12 cellular contexts compared by ENCODE assay signal in the genomic region with DNA sequence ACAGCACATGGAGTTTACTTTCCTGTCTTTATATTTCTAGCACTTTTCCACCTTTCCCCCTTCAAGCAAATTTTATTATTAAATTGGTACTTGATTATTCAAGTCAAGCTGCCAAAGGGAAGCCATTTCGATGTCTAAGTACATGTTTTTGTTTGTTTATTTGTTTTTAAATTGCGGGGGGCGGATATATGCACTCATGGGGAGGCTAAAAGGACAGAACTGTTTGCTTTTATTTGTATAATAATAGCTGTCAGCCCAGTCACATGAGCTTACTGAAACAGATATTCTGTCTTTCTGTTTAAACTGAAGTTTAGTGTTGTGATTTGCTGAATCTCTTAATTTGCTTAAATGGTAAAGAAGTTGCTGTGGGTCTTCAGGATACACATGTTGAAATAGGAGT. TPM values are rescaled to one million over a fixed set of nuclear protein-coding genes. Genes with fewer than 3 reads are reported as not detected.
DNase-seq lines count a peak whose midpoint lies in the region; ATAC-seq and TF ChIP-seq lines count a peak whose summit lies in the region.
"Had no signal": no experiment of that assay in that cellular context is flagged by ENCODE, and none has a peak within 500 bp of the region (broad histone marks: within the 10 kb centered on the region; RNA-seq: fewer than 3 reads in every experiment).

No MANE protein-coding gene starts in this region.

- H3K27ac ChIP-seq in H9 (ENCODE audit: insufficient read length, low read depth, low read length) (no peak overlapping the region), PC-3 (ENCODE audit: low read length) (peak overlapping the region; percentile 63; the same call in 1 of the 2 replicates)
- H3K27ac ChIP-seq in naive thymus-derived CD4-positive, alpha-beta T cell (ENCODE audit: low read depth, low read length) = peak overlapping the region; percentile 20

- H3K4me1 ChIP-seq in H9 (ENCODE audit: insufficient read depth, low read length) (no peaks in the 10 kb centered on the region), PC-3 (ENCODE audit: insufficient read depth, low read length) (peaks cover 14% of the 10 kb centered on the region)
- H3K4me1 ChIP-seq in naive thymus-derived CD4-positive, alpha-beta T cell (ENCODE audit: control insufficient read depth in 2 of 2, insufficient read depth in 2 of 2, low read length in 2 of 2) = peaks cover 0 to 8% of the 10 kb centered on the region in 2 donors

- DNase-seq in T-helper 2 cell treated with Interferon-gamma antibody and Interleukin-4, amounts not matched to agents 5 μg/mL and 100 μg/mL, for 36 hours (ENCODE audit: low spot score) = no peak
- DNase-seq in T-helper 2 cell (no peak), H9 (no peak), PC-3 (no peak), SW 1271 (lab: John Stamatoyannopoulos, UW) (no peak)
- DNase-seq in naive thymus-derived CD4-positive, alpha-beta T cell = no peak
- DNase-seq: CD4-positive, alpha-beta T cell; MV-4-11; NCI-H1694 treated with DMSO at 0.1 percent for 48 hours had no signal

- no peak overlapping the region for H2BK15ac ChIP-seq in H9 (ENCODE audit: low read depth, low read length)

- H3K79me1 ChIP-seq in H9 (ENCODE audit: insufficient read depth, low read depth, low read length, poor library complexity, severe bottlenecking) = no peaks in the 10 kb centered on the region

- H2AK5ac ChIP-seq in H9 (ENCODE audit: insufficient read length, low read length) = no peak overlapping the region

- POLR2A ChIA-PET in PC-3 (lab: Charles Lee; ENCODE audit: unreplicated experiment) = no interaction called here
- POLR2A ChIA-PET in naive thymus-derived CD4-positive, alpha-beta T cell (lab: Charles Lee) = no interaction called here

- H4K20me1 ChIP-seq in H9 (ENCODE audit: control insufficient read depth, insufficient read depth, insufficient read length) (no peaks in the 10 kb centered on the region), PC-3 (ENCODE audit: low read length) (no peaks in the 10 kb centered on the region)

- peaks cover 4% of the 10 kb centered on the region for H3F3A ChIP-seq in PC-3 (ENCODE audit: low read length, unreplicated experiment)

- H3K9me3 Mint-ChIP-seq in T-helper 2 cell treated with Interferon-gamma antibody and Interleukin-4, amounts not matched to agents 5 μg/mL and 100 μg/mL, for 36 hours = no peaks in the 10 kb centered on the region
- no peaks in the 10 kb centered on the region for H3K9me3 Mint-ChIP-seq in H9
- H3K9me3 Mint-ChIP-seq in naive thymus-derived CD4-positive, alpha-beta T cell = no peaks in the 10 kb centered on the region
- H3K9me3 Mint-ChIP-seq: CD4-positive, alpha-beta T cell had no signal

- ATAC-seq in PC-3 (no peak), HG03571 (IDR thresholded peaks at IDR 0.05; ENCODE audit: unreplicated experiment) (no peak), HG03159 (IDR thresholded peaks at IDR 0.05; ENCODE audit: unreplicated experiment) (no peak)
- no peak for ATAC-seq in naive thymus-derived CD4-positive, alpha-beta T cell

- intact Hi-C loops in PC-3 (cut with micrococcal nuclease) = no loop called here
- intact Hi-C loops in naive thymus-derived CD4-positive, alpha-beta T cell (cut with micrococcal nuclease) = loop anchor here in 1 of 2 donors (1.0 to 5.0 kb wide), 2 partner anchors 8 to 40 kb away; no protein-coding TSS in a partner anchor

- H2BK20ac ChIP-seq in H9 (ENCODE audit: low read depth, low read length, poor library complexity, severe bottlenecking) = no peak overlapping the region

- no peak overlapping the region for H2BK120ac ChIP-seq in H9 (ENCODE audit: low read depth, low read length, poor library complexity, severe bottlenecking)

- peaks cover 55% of the 10 kb centered on the region for H3K36me3 ChIP-seq in PC-3 (ENCODE audit: low read depth, low read length)
- peaks cover 0 to 44% (median 19%) of the 10 kb centered on the region in 3 experiments for H3K36me3 ChIP-seq in naive thymus-derived CD4-positive, alpha-beta T cell (ENCODE audit: control insufficient read depth in 2 of 3, insufficient read depth in 3 of 3, low read length in 3 of 3)

- H3K4me2 ChIP-seq in H9 (ENCODE audit: insufficient read depth, insufficient read length, low read length) (no peak overlapping the region), PC-3 (ENCODE audit: low read length) (no peak overlapping the region)
- H3K4me2 ChIP-seq: SK-N-SH had no signal

- H3K56ac ChIP-seq in H9 (ENCODE audit: insufficient read length, low read depth, low read length) = no peak overlapping the region

- CTCF ChIA-PET in PC-3 (lab: Charles Lee) = interaction anchor here (0.6 kb wide), 1 partner anchor 97 kb away, joined by 3 read pairs; no protein-coding TSS in a partner anchor
- CTCF ChIA-PET in naive thymus-derived CD4-positive, alpha-beta T cell (lab: Charles Lee) = interaction anchor here (0.6 kb wide), 1 partner anchor 22 kb away, joined by 3 read pairs; no protein-coding TSS in a partner anchor

- no peaks in the 10 kb centered on the region for H3K9me3 ChIP-seq in H9 (ENCODE audit: control insufficient read depth, low read depth, low read length)
- H3K9me3 ChIP-seq in PC-3 (ENCODE audit: low read length) = no peaks in the 10 kb centered on the region
- no peaks in the 10 kb centered on the region for H3K9me3 ChIP-seq in naive thymus-derived CD4-positive, alpha-beta T cell (ENCODE audit: control insufficient read depth in 2 of 3, low read length in 3 of 3)
- H3K9me3 ChIP-seq: SK-N-SH had no signal

- H2BK12ac ChIP-seq in H9 (ENCODE audit: insufficient read length, low read depth, low read length) = no peak overlapping the region

- no peak overlapping the region for H3K14ac ChIP-seq in H9 (ENCODE audit: insufficient read depth, low read length)

- no peaks in the 10 kb centered on the region for H3K79me2 ChIP-seq in H9 (ENCODE audit: insufficient read depth, low read length)
- H3K79me2 ChIP-seq in PC-3 (ENCODE audit: low read length) = 0 out of 2 replicates have a peak, but pooled peaks cover 4% of the 10 kb centered on the region

- no peak overlapping the region for H3K23ac ChIP-seq in H9 (ENCODE audit: insufficient read length, low read depth, low read length)

- H3K27ac Mint-ChIP-seq in T-helper 2 cell treated with Interferon-gamma antibody and Interleukin-4, amounts not matched to agents 5 μg/mL and 100 μg/mL, for 36 hours = peak overlapping the region; percentile 23
- peak overlapping the region in 2 of 3 experiments; percentile 10 to 88; a peak in 3 of 7 replicates for H3K27ac Mint-ChIP-seq in H9
- peak overlapping the region in 6 of 9 donors; percentile 13 to 72 (median 60) for H3K27ac Mint-ChIP-seq in naive thymus-derived CD4-positive, alpha-beta T cell

- WGBS in H9 (ENCODE audit: extremely low coverage, insufficient read length, low lambda C conversion rate) = no CpG with 5 or more reads among the region's 3 CpGs

- H3K4me3 Mint-ChIP-seq in T-helper 2 cell treated with Interferon-gamma antibody and Interleukin-4, amounts not matched to agents 5 μg/mL and 100 μg/mL, for 36 hours = no peak overlapping the region
- no peak overlapping the region for H3K4me3 Mint-ChIP-seq in H9
- H3K4me3 Mint-ChIP-seq in naive thymus-derived CD4-positive, alpha-beta T cell = no peak overlapping the region
- H3K4me3 Mint-ChIP-seq: CD4-positive, alpha-beta T cell had no signal

- H3K18ac ChIP-seq in H9 (ENCODE audit: insufficient read length, low read depth, low read length) = no peak overlapping the region

- no peak overlapping the region for H3T11ph ChIP-seq in H9 (ENCODE audit: low read length)

- H3K27me3 Mint-ChIP-seq in T-helper 2 cell treated with Interferon-gamma antibody and Interleukin-4, amounts not matched to agents 5 μg/mL and 100 μg/mL, for 36 hours (ENCODE audit: low read depth) = no peaks in the 10 kb centered on the region
- H3K27me3 Mint-ChIP-seq in H9 (ENCODE audit: low read depth) = no peaks in the 10 kb centered on the region
- no peaks in the 10 kb centered on the region for H3K27me3 Mint-ChIP-seq in naive thymus-derived CD4-positive, alpha-beta T cell
- H3K27me3 Mint-ChIP-seq: CD4-positive, alpha-beta T cell had no signal

- H4K8ac ChIP-seq in H9 (replicated peaks; ENCODE audit: insufficient read length, low read depth, low read length) = no peak overlapping the region

- H3K36me3 Mint-ChIP-seq in T-helper 2 cell treated with Interferon-gamma antibody and Interleukin-4, amounts not matched to agents 5 μg/mL and 100 μg/mL, for 36 hours (ENCODE audit: low read depth) = peaks cover 61% of the 10 kb centered on the region
- H3K36me3 Mint-ChIP-seq in H9 (ENCODE audit: insufficient read depth in 1 of 3, low read depth in 3 of 3) = peaks cover 33 to 78% (median 56%) of the 10 kb centered on the region in 3 experiments; a peak in 6 of 7 replicates
- peaks cover 8 to 51% (median 24%) of the 10 kb centered on the region in 5 donors for H3K36me3 Mint-ChIP-seq in naive thymus-derived CD4-positive, alpha-beta T cell

- no peak overlapping the region for H4K5ac ChIP-seq in H9 (ENCODE audit: insufficient read length, low read depth, low read length)

- no peak for TF ChIP-seq CTCF in H9 (conservative IDR thresholded peaks at IDR 0.05)
- TF ChIP-seq CTCF in PC-3 (conservative IDR thresholded peaks at IDR 0.05; ENCODE audit: low read depth, low read length) = no peak

- H3K9me2 ChIP-seq in PC-3 (replicated peaks; ENCODE audit: low read length) = no peaks in the 10 kb centered on the region
- H3K9me2 ChIP-seq: SK-N-SH had no signal

- H3K27me3 ChIP-seq in H9 (ENCODE audit: insufficient read depth, low read length) (no peaks in the 10 kb centered on the region), PC-3 (ENCODE audit: low read length) (no peaks in the 10 kb centered on the region)
- no peaks in the 10 kb centered on the region for H3K27me3 ChIP-seq in naive thymus-derived CD4-positive, alpha-beta T cell (ENCODE audit: control insufficient read depth in 2 of 2, insufficient read depth in 2 of 2, low read length in 2 of 2)

- peaks cover 21% of the 10 kb centered on the region for H3K4me1 Mint-ChIP-seq in T-helper 2 cell treated with Interferon-gamma antibody and Interleukin-4, amounts not matched to agents 5 μg/mL and 100 μg/mL, for 36 hours (ENCODE audit: low read depth)
- H3K4me1 Mint-ChIP-seq in H9 = peaks cover 0 to 7% of the 10 kb centered on the region in 2 experiments; a peak in 1 of 4 replicates
- peaks cover 12 to 38% (median 31%) of the 10 kb centered on the region in 7 donors for H3K4me1 Mint-ChIP-seq in naive thymus-derived CD4-positive, alpha-beta T cell

- no peak overlapping the region for H3K4ac ChIP-seq in H9 (ENCODE audit: low read depth, low read length)

- no peak overlapping the region for H2AFZ ChIP-seq in H9 (ENCODE audit: low read length)
- H2AFZ ChIP-seq in PC-3 (ENCODE audit: low read length) = no peak overlapping the region

- H3K23me2 ChIP-seq in H9 (ENCODE audit: insufficient read length, low read depth, low read length, poor library complexity, severe bottlenecking) = no peaks in the 10 kb centered on the region

- H3K9ac ChIP-seq in H9 (ENCODE audit: extremely low read depth, insufficient read length, low read length) (no peak overlapping the region), PC-3 (ENCODE audit: low read length) (no peak overlapping the region)
- H3K9ac ChIP-seq: SK-N-SH had no signal

- BruUV-seq in PC-3 (replicated peaks; lab: Mats Ljungman, UMichigan) = no TSS peak

- no peak overlapping the region for H3K4me3 ChIP-seq in PC-3 (ENCODE audit: low read length)
- no peak overlapping the region for H3K4me3 ChIP-seq in naive thymus-derived CD4-positive, alpha-beta T cell (ENCODE audit: low read length)

- H4K91ac ChIP-seq in H9 (ENCODE audit: insufficient read length, low read depth, low read length) = no peak overlapping the region

- H2BK5ac ChIP-seq in H9 (ENCODE audit: insufficient read length, low read length) = no peak overlapping the region

RNA-seq across cellular contexts. Expression of gene PLCG1, which starts 49.6 kb away (rescaled TPM):
- 161 and 171 TPM in 2 replicates for total RNA-seq in H9 (2021)
- total RNA-seq in PC-3 (2014; rRNA removed) = 68.8 and 112 TPM in 2 replicates
- total RNA-seq in naive thymus-derived CD4-positive, alpha-beta T cell = 100 to 1,000 TPM; 343 to 559 (median 418) TPM
- polyA plus RNA-seq in naive thymus-derived CD4-positive, alpha-beta T cell = 100 to 1,000 TPM in 1 of 2 donors, 10 to 100 TPM in 1; 36.9 to 105 TPM

RNA-seq across cellular contexts. Expression of gene TOP1, which starts 59.2 kb away (rescaled TPM):
- total RNA-seq in H9 (2021) = 96.4 and 98.5 TPM in 2 replicates
- 29.1 and 56.8 TPM in 2 replicates for total RNA-seq in PC-3 (2014; rRNA removed)
- total RNA-seq in naive thymus-derived CD4-positive, alpha-beta T cell = 10 to 100 TPM; 32.0 to 82.8 (median 43.4) TPM
- 10 to 100 TPM; 10.2 to 13.6 TPM for polyA plus RNA-seq in naive thymus-derived CD4-positive, alpha-beta T cell
